In genomic region chr2:219508933-219509779, GRCh38 we compare ENCODE assay signal across 8 cellular contexts. TPM values are rescaled to one million over a fixed set of nuclear protein-coding genes. Genes with fewer than 3 reads are reported as not detected.
DNase-seq lines count a peak whose midpoint lies in the region; ATAC-seq, FAIRE-seq and TF ChIP-seq lines count a peak whose summit lies in the region.

No MANE protein-coding gene starts in this region.

- intact Hi-C loops in kidney (cut with DNase I), result no loop called here

- no peak overlapping the region for H3K4me3 ChIP-seq in kidney (ENCODE audit: low read length in 2 of 2)

- ATAC-seq in activated CD8-positive, alpha-beta memory T cell treated with anti-CD3 and anti-CD28 coated beads, Interleukin-2, amount 10 ng/mL, durations not matched to agents 7 days and 5 days, result peak; percentile 31
- peak; percentile 32 for ATAC-seq in stimulated activated naive CD8-positive, alpha-beta T cell treated with anti-CD3 and anti-CD28 coated beads, Interleukin-15, amount 100 ng/mL, for 72 hours
- no peak for ATAC-seq in GM21786 (IDR thresholded peaks at IDR 0.05; ENCODE audit: unreplicated experiment)

- peaks cover 4% of the 10 kb centered on the region for H3K4me1 Mint-ChIP-seq in activated CD8-positive, alpha-beta memory T cell treated with anti-CD3 and anti-CD28 coated beads, Interleukin-2, amount 10 ng/mL, durations not matched to agents 7 days and 5 days
- H3K4me1 Mint-ChIP-seq in glutamatergic neuron (ENCODE audit: low read depth, unreplicated experiment), result peaks cover 41% of the 10 kb centered on the region
- peaks cover 40% of the 10 kb centered on the region for H3K4me1 Mint-ChIP-seq in stimulated activated naive CD8-positive, alpha-beta T cell treated with anti-CD3 and anti-CD28 coated beads, Interleukin-15, amount 100 ng/mL, for 72 hours

- no peak for FAIRE-seq in kidney (lab: Jason Lieb, UNC)

- H3K36me3 ChIP-seq in kidney (ENCODE audit: control insufficient read depth in 1 of 2, insufficient read depth in 2 of 2, low read length in 2 of 2), result peaks cover 3% of the 10 kb centered on the region in 2 donors

- no peaks in the 10 kb centered on the region for H3K9me3 Mint-ChIP-seq in activated CD8-positive, alpha-beta memory T cell treated with anti-CD3 and anti-CD28 coated beads, Interleukin-2, amount 10 ng/mL, durations not matched to agents 7 days and 5 days (ENCODE audit: low read depth)
- H3K9me3 Mint-ChIP-seq in glutamatergic neuron (ENCODE audit: unreplicated experiment), result peaks cover 23% of the 10 kb centered on the region
- H3K9me3 Mint-ChIP-seq in stimulated activated naive CD8-positive, alpha-beta T cell treated with anti-CD3 and anti-CD28 coated beads, Interleukin-15, amount 100 ng/mL, for 72 hours, result no peaks in the 10 kb centered on the region

- DNase-seq in activated CD8-positive, alpha-beta memory T cell treated with anti-CD3 and anti-CD28 coated beads, Interleukin-2, amount 10 ng/mL, durations not matched to agents 7 days and 5 days, result no peak
- DNase-seq in activated CD8-positive, alpha-beta memory T cell treated with anti-CD3 and anti-CD28 coated beads for 24 hours, result no peak
- DNase-seq in NCI-H1694 (lab: John Stamatoyannopoulos, UW), result peak; percentile 95
- no peak for DNase-seq in glutamatergic neuron
- DNase-seq in stimulated activated naive CD8-positive, alpha-beta T cell treated with anti-CD3 and anti-CD28 coated beads, Interleukin-15, amount 100 ng/mL, for 72 hours, result no peak
- no peak for DNase-seq in dedifferentiated amniotic fluid mesenchymal stem cell (ENCODE audit: extremely low spot score)
- DNase-seq in kidney, result no peak

- no peak overlapping the region for H3K4me3 Mint-ChIP-seq in activated CD8-positive, alpha-beta memory T cell treated with anti-CD3 and anti-CD28 coated beads, Interleukin-2, amount 10 ng/mL, durations not matched to agents 7 days and 5 days
- H3K4me3 Mint-ChIP-seq in glutamatergic neuron (ENCODE audit: unreplicated experiment), result peak overlapping the region; percentile 75
- H3K4me3 Mint-ChIP-seq in stimulated activated naive CD8-positive, alpha-beta T cell treated with anti-CD3 and anti-CD28 coated beads, Interleukin-15, amount 100 ng/mL, for 72 hours, result peak overlapping the region in 1 of 2 donors; percentile 3

- H3K27ac ChIP-seq in kidney (ENCODE audit: low read depth in 2 of 2, low read length in 2 of 2), result no peak overlapping the region

- H3K4me1 ChIP-seq in kidney (ENCODE audit: control insufficient read depth in 1 of 2, insufficient read depth in 1 of 2, low read depth in 1 of 2, low read length in 2 of 2), result peaks cover 3 to 7% of the 10 kb centered on the region in 2 donors

- H3K36me3 Mint-ChIP-seq in activated CD8-positive, alpha-beta memory T cell treated with anti-CD3 and anti-CD28 coated beads, Interleukin-2, amount 10 ng/mL, durations not matched to agents 7 days and 5 days, result peaks cover 3% of the 10 kb centered on the region
- H3K36me3 Mint-ChIP-seq in glutamatergic neuron (ENCODE audit: unreplicated experiment), result no peaks in the 10 kb centered on the region

- H3K9ac ChIP-seq in kidney (ENCODE audit: low read length in 2 of 2), result no peak overlapping the region

- no peaks in the 10 kb centered on the region for H3K9me3 ChIP-seq in kidney (ENCODE audit: control insufficient read depth in 1 of 2, low read length in 2 of 2)

- no peak for TF ChIP-seq CTCF in glutamatergic neuron (IDR thresholded peaks at IDR 0.05; ENCODE audit: partially characterized antibody, unreplicated experiment)
- no peak for TF ChIP-seq CTCF in kidney (IDR thresholded peaks at IDR 0.05; ENCODE audit: borderline replicate concordance, extremely low read depth, insufficient read depth)

- peaks cover 41% of the 10 kb centered on the region for H3K27me3 Mint-ChIP-seq in activated CD8-positive, alpha-beta memory T cell treated with anti-CD3 and anti-CD28 coated beads, Interleukin-2, amount 10 ng/mL, durations not matched to agents 7 days and 5 days
- H3K27me3 Mint-ChIP-seq in glutamatergic neuron (ENCODE audit: unreplicated experiment), result peaks cover 22% of the 10 kb centered on the region
- peaks cover 62% of the 10 kb centered on the region for H3K27me3 Mint-ChIP-seq in stimulated activated naive CD8-positive, alpha-beta T cell treated with anti-CD3 and anti-CD28 coated beads, Interleukin-15, amount 100 ng/mL, for 72 hours

- no peak overlapping the region for H3K27ac Mint-ChIP-seq in activated CD8-positive, alpha-beta memory T cell treated with anti-CD3 and anti-CD28 coated beads, Interleukin-2, amount 10 ng/mL, durations not matched to agents 7 days and 5 days
- peak overlapping the region; percentile 91 for H3K27ac Mint-ChIP-seq in glutamatergic neuron (ENCODE audit: unreplicated experiment)
- H3K27ac Mint-ChIP-seq in stimulated activated naive CD8-positive, alpha-beta T cell treated with anti-CD3 and anti-CD28 coated beads, Interleukin-15, amount 100 ng/mL, for 72 hours, result no peak overlapping the region

- CTCF ChIA-PET in activated CD8-positive, alpha-beta memory T cell treated with anti-CD3 and anti-CD28 coated beads, Interleukin-2, amount 10 ng/mL, durations not matched to agents 7 days and 5 days (lab: Charles Lee), result interaction anchor here (1.0 to 5.8 kb wide), 8 partner anchors 11 to 122 kb away, joined by 4 to 65 read pairs (median 6); partner anchors contain the start of genes DNPEP and GMPPA

RNA-seq across cellular contexts. Expression of gene ASIC4, which starts 5.1 kb away (rescaled TPM):
- under 1 TPM in 1 of 2 experiments, not detected in 1; 0.09 TPM for total RNA-seq in activated CD8-positive, alpha-beta memory T cell treated with anti-CD3 and anti-CD28 coated beads, Interleukin-2, amount 10 ng/mL, durations not matched to agents 7 days and 5 days
- total RNA-seq in glutamatergic neuron (ENCODE audit: unreplicated experiment) (5.4 TPM), kidney (not detected)
- polyA plus RNA-seq in kidney (ENCODE audit: insufficient read depth, low read depth, low replicate concordance), result not detected

RNA-seq across cellular contexts. Expression of gene GMPPA, which starts 10.5 kb away (rescaled TPM):
- total RNA-seq in activated CD8-positive, alpha-beta memory T cell treated with anti-CD3 and anti-CD28 coated beads, Interleukin-2, amount 10 ng/mL, durations not matched to agents 7 days and 5 days, result 10 to 100 TPM; 36.5 to 42.6 TPM
- total RNA-seq in glutamatergic neuron (ENCODE audit: unreplicated experiment), result 23.2 TPM
- 33.9 TPM for total RNA-seq in kidney
- 53.1 TPM for polyA plus RNA-seq in kidney (ENCODE audit: insufficient read depth, low read depth, low replicate concordance)

RNA-seq across cellular contexts. Expression of gene CHPF, which starts 34.5 kb away (rescaled TPM):
- total RNA-seq in activated CD8-positive, alpha-beta memory T cell treated with anti-CD3 and anti-CD28 coated beads, Interleukin-2, amount 10 ng/mL, durations not matched to agents 7 days and 5 days, result 10 to 100 TPM; 14.2 to 24.4 TPM
- total RNA-seq in glutamatergic neuron (ENCODE audit: unreplicated experiment) (31.1 TPM), kidney (59.5 TPM)
- 57.3 TPM for polyA plus RNA-seq in kidney (ENCODE audit: insufficient read depth, low read depth, low replicate concordance)

RNA-seq across cellular contexts. Expression of gene TMEM198, which starts 34.7 kb away (rescaled TPM):
- total RNA-seq in activated CD8-positive, alpha-beta memory T cell treated with anti-CD3 and anti-CD28 coated beads, Interleukin-2, amount 10 ng/mL, durations not matched to agents 7 days and 5 days, result 1 to 10 TPM; 1.8 to 2.8 TPM
- total RNA-seq in glutamatergic neuron (ENCODE audit: unreplicated experiment), result 40.9 TPM
- total RNA-seq in kidney, result 4.5 TPM
- 4.2 TPM for polyA plus RNA-seq in kidney (ENCODE audit: insufficient read depth, low read depth, low replicate concordance)
